In genomic region chr17:80297996-80298560, GRCh38 we compare ENCODE assay signal across 34 cellular contexts. TPM values are rescaled to one million over a fixed set of nuclear protein-coding genes. Genes with fewer than 3 reads are reported as not detected.
DNase-seq lines count a peak whose midpoint lies in the region; ATAC-seq and TF ChIP-seq lines count a peak whose summit lies in the region.
"Had no signal": no experiment of that assay in that cellular context is flagged by ENCODE, and none has a peak within 500 bp of the region (broad histone marks: within the 10 kb centered on the region; RNA-seq: fewer than 3 reads in every experiment).

No MANE protein-coding gene starts in this region.

- ATAC-seq in activated T-helper 17 cell treated with anti-CD3 and anti-CD28 coated beads, Interleukin-2, amount 50 U/mL, for 72 hours (replicated peaks) = no peak
- no peak for ATAC-seq in GM19467 (IDR thresholded peaks at IDR 0.05; ENCODE audit: unreplicated experiment)
- ATAC-seq: activated CD8-positive, alpha-beta memory T cell treated with anti-CD3 and anti-CD28 coated beads, Interleukin-2, amount 10 ng/mL, durations not matched to agents 7 days and 5 days; activated naive CD4-positive, alpha-beta T cell treated with anti-CD3 and anti-CD28 coated beads, Interleukin-2, amount 50 U/mL, for 72 hours; naive thymus-derived CD8-positive, alpha-beta T cell; right cardiac atrium; stimulated activated naive CD8-positive, alpha-beta T cell treated with anti-CD3 and anti-CD28 coated beads, Interleukin-15, amount 100 ng/mL, for 72 hours had no signal

- 67% methylated on average over 19 of the region's 19 CpGs for WGBS in prostate gland

- H3K9me3 Mint-ChIP-seq in activated T-cell treated with anti-CD3 and anti-CD28 coated beads, Interleukin-2, amount 50 U/mL, for 24 hours = no peaks in the 10 kb centered on the region
- peaks cover 3% of the 10 kb centered on the region for H3K9me3 Mint-ChIP-seq in activated T-helper 17 cell treated with anti-CD3 and anti-CD28 coated beads, Interleukin-2, amount 50 U/mL, for 72 hours

- H3K27me3 ChIP-seq in prostate gland (replicated peaks; ENCODE audit: insufficient read depth) = no peaks in the 10 kb centered on the region
- H3K27me3 ChIP-seq: hepatocyte, uterus had no signal

- H3K36me3 ChIP-seq in prostate gland = peaks cover 3 to 15% of the 10 kb centered on the region in 2 donors
- H3K36me3 ChIP-seq: uterus had no signal

- TF ChIP-seq CTCF in prostate gland (IDR thresholded peaks at IDR 0.05) = no peak

- H3K27ac ChIP-seq in prostate gland = peak overlapping the region; percentile 12 to 15
- H3K27ac ChIP-seq: hepatocyte, parathyroid adenoma, thoracic aorta, uterus, WERI-Rb-1 had no signal

- H3K4me1 ChIP-seq in prostate gland (replicated peaks) = no peaks in the 10 kb centered on the region
- H3K4me1 ChIP-seq: parathyroid adenoma, uterus had no signal

- H3K9me3 ChIP-seq in prostate gland = no peaks in the 10 kb centered on the region

- H3K36me3 Mint-ChIP-seq in activated T-cell treated with anti-CD3 and anti-CD28 coated beads, Interleukin-2, amount 50 U/mL, for 24 hours (ENCODE audit: low read depth) = peaks cover 99% of the 10 kb centered on the region
- H3K36me3 Mint-ChIP-seq in activated T-helper 17 cell treated with anti-CD3 and anti-CD28 coated beads, Interleukin-2, amount 50 U/mL, for 72 hours (ENCODE audit: low read depth) = peaks cover 100% of the 10 kb centered on the region

- no peak overlapping the region for H3K4me3 ChIP-seq in prostate gland
- H3K4me3 ChIP-seq: hepatocyte, smooth muscle cell, thoracic aorta, uterus had no signal

- peaks cover 17% of the 10 kb centered on the region for H3K4me1 Mint-ChIP-seq in activated T-cell treated with anti-CD3 and anti-CD28 coated beads, Interleukin-2, amount 50 U/mL, for 24 hours (ENCODE audit: low read depth)
- H3K4me1 Mint-ChIP-seq in activated T-helper 17 cell treated with anti-CD3 and anti-CD28 coated beads, Interleukin-2, amount 50 U/mL, for 72 hours = peaks cover 11% of the 10 kb centered on the region

- intact Hi-C loops in prostate gland (cut with DNase I) = no loop called here

- TF ChIP-seq POLR2A in prostate gland (IDR thresholded peaks at IDR 0.05) = no peak

- H3K27me3 Mint-ChIP-seq in activated T-cell treated with anti-CD3 and anti-CD28 coated beads, Interleukin-2, amount 50 U/mL, for 24 hours = no peaks in the 10 kb centered on the region
- H3K27me3 Mint-ChIP-seq in activated T-helper 17 cell treated with anti-CD3 and anti-CD28 coated beads, Interleukin-2, amount 50 U/mL, for 72 hours = no peaks in the 10 kb centered on the region
- H3K27me3 Mint-ChIP-seq: activated CD8-positive, alpha-beta memory T cell treated with anti-CD3 and anti-CD28 coated beads, Interleukin-2, amount 10 ng/mL, durations not matched to agents 7 days and 5 days; CD8-positive, alpha-beta memory T cell; naive thymus-derived CD8-positive, alpha-beta T cell; stimulated activated naive CD8-positive, alpha-beta T cell treated with anti-CD3 and anti-CD28 coated beads, Interleukin-15, amount 100 ng/mL, for 72 hours had no signal

- H3K4me3 Mint-ChIP-seq in activated T-cell treated with anti-CD3 and anti-CD28 coated beads, Interleukin-2, amount 50 U/mL, for 24 hours = no peak overlapping the region
- no peak overlapping the region for H3K4me3 Mint-ChIP-seq in activated T-helper 17 cell treated with anti-CD3 and anti-CD28 coated beads, Interleukin-2, amount 50 U/mL, for 72 hours
- H3K4me3 Mint-ChIP-seq: activated CD8-positive, alpha-beta memory T cell treated with anti-CD3 and anti-CD28 coated beads, Interleukin-2, amount 10 ng/mL, durations not matched to agents 7 days and 5 days; CD8-positive, alpha-beta memory T cell; naive thymus-derived CD8-positive, alpha-beta T cell; stimulated activated naive CD8-positive, alpha-beta T cell treated with anti-CD3 and anti-CD28 coated beads, Interleukin-15, amount 100 ng/mL, for 72 hours had no signal

- DNase-seq in activated T-cell treated with anti-CD3 and anti-CD28 coated beads, Interleukin-2, amount 50 U/mL, for 24 hours = no peak
- no peak for DNase-seq in activated T-cell treated with anti-CD3 and anti-CD28 coated beads, Interleukin-2, amount 50 U/mL, for 1 hour
- DNase-seq in NCI-H2029 treated with DMSO at 0.1 percent for 48 hours (lab: John Stamatoyannopoulos, UW) (peak; percentile 24), prostate gland (ENCODE audit: low spot score) (peak; percentile 82), occipital lobe (lab: John Stamatoyannopoulos, UW) (no peak), UCSD-AML1 (lab: John Stamatoyannopoulos, UW; ENCODE audit: unreplicated experiment) (no peak)
- DNase-seq: activated CD4-positive, alpha-beta T cell treated with anti-CD3 and anti-CD28 coated beads for 48 hours; activated CD8-positive, alpha-beta memory T cell treated with anti-CD3 and anti-CD28 coated beads, Interleukin-2, amount 10 ng/mL, durations not matched to agents 7 days and 5 days; AML-193; anterior cingulate cortex; EL; foreskin melanocyte; IMR-90; naive thymus-derived CD8-positive, alpha-beta T cell; NCI-H187; NCI-H2227 treated with DMSO at 0.1 percent for 48 hours; NCI-H69; right cardiac atrium; SIG-M5; stimulated activated CD4-positive, alpha-beta T cell treated with anti-CD3 and anti-CD28 coated beads, Interleukin-1b, Interleukin-23, amount 100 ng/mL, for 48 hours; stimulated activated naive CD8-positive, alpha-beta T cell treated with anti-CD3 and anti-CD28 coated beads, Interleukin-15, amount 100 ng/mL, for 72 hours; SW 1271; T-helper 9 cell; uterus; WERI-Rb-1 had no signal

- peak overlapping the region; percentile 57 for H3K27ac Mint-ChIP-seq in activated T-cell treated with anti-CD3 and anti-CD28 coated beads, Interleukin-2, amount 50 U/mL, for 24 hours
- H3K27ac Mint-ChIP-seq in activated T-helper 17 cell treated with anti-CD3 and anti-CD28 coated beads, Interleukin-2, amount 50 U/mL, for 72 hours = peak overlapping the region; percentile 36
- H3K27ac Mint-ChIP-seq: activated CD8-positive, alpha-beta memory T cell treated with anti-CD3 and anti-CD28 coated beads, Interleukin-2, amount 10 ng/mL, durations not matched to agents 7 days and 5 days; activated T-helper 2 cell treated with anti-CD3 and anti-CD28 coated beads, Interferon-gamma antibody, Interleukin-2, Interleukin-4, amounts not matched to agents 10 μg/mL and 5 μg/mL and 100 μg/mL, durations not matched to agents 14 hours and 24 hours and 36 hours had no signal

RNA-seq across cellular contexts. Expression of gene RNF213, which starts 37.4 kb away (rescaled TPM):
- 1,000 to 10,000 TPM; 1,022 to 1,405 TPM for total RNA-seq in activated T-helper 17 cell treated with anti-CD3 and anti-CD28 coated beads, Interleukin-2, amount 50 U/mL, for 72 hours
- total RNA-seq in prostate gland (100 to 1,000 TPM in 1 of 2 donors, 10 to 100 TPM in 1; 57.7 to 112 TPM), occipital lobe (17.5 TPM)

Comparison
In these comparisons a context has a peak if more than half of its experiments do, and no peak if none do; other contexts are left out.
1. DNase-seq: peak in NCI-H2029 treated with DMSO at 0.1 percent for 48 hours (single experiment) and prostate gland (single experiment); none in activated T-cell treated with anti-CD3 and anti-CD28 coated beads, Interleukin-2, amount 50 U/mL, for 24 hours (single experiment), activated T-cell treated with anti-CD3 and anti-CD28 coated beads, Interleukin-2, amount 50 U/mL, for 1 hour (single experiment), occipital lobe (single experiment) and UCSD-AML1 (single experiment).
2. RNA of gene RNF213, which starts 37.4 kb away (total RNA-seq): 1,022 to 1,405 TPM in activated T-helper 17 cell treated with anti-CD3 and anti-CD28 coated beads, Interleukin-2, amount 50 U/mL, for 72 hours; 57.7 to 112 TPM in prostate gland and 17.5 TPM in occipital lobe (single experiment); every median in the first group is over 4 times any median in the second.